20 cellular contexts compared by ENCODE assay signal in genomic region chr9:112130997-112131396, GRCh38. TPM values are rescaled to one million over a fixed set of nuclear protein-coding genes. Genes with fewer than 3 reads are reported as not detected.
DNase-seq lines count a peak whose midpoint lies in the region; ATAC-seq, FAIRE-seq and TF ChIP-seq lines count a peak whose summit lies in the region.
"Had no signal": no experiment of that assay in that cellular context is flagged by ENCODE, and none has a peak within 500 bp of the region (broad histone marks: within the 10 kb centered on the region; RNA-seq: fewer than 3 reads in every experiment).

No MANE protein-coding gene starts in this region.

- in situ Hi-C loops in HAP-1 (cut with MboI; ENCODE audit: low sequenced_read_pairs): no loop called here

- no peak overlapping the region for H2BK120ac ChIP-seq in mesenchymal stem cell (ENCODE audit: low read depth, low read length)

- H3K36me3 ChIP-seq in hepatocyte (replicated peaks; ENCODE audit: insufficient read depth, low read depth) (peaks cover 9% of the 10 kb centered on the region), mesenchymal stem cell (ENCODE audit: control insufficient read depth in 1 of 2, insufficient read depth in 2 of 2, low read depth in 1 of 2, low read length in 2 of 2) (no peaks in the 10 kb centered on the region), small intestine (ENCODE audit: control insufficient read depth in 2 of 2, insufficient read depth in 2 of 2, low read length in 2 of 2) (no peaks in the 10 kb centered on the region), HAP-1 (replicated peaks) (no peaks in the 10 kb centered on the region)

- H3K4me3 Mint-ChIP-seq in activated CD8-positive, alpha-beta T cell treated with anti-CD3 and anti-CD28 coated beads, Interleukin-2, amount 10 ng/mL, durations not matched to agents 7 days and 5 days: no peak overlapping the region
- H3K4me3 Mint-ChIP-seq in activated CD8-positive, alpha-beta T cell treated with anti-CD3 and anti-CD28 coated beads for 36 hours: no peak overlapping the region
- H3K4me3 Mint-ChIP-seq: CD4-positive, alpha-beta T cell had no signal

- no peak overlapping the region for H3K9ac ChIP-seq in mesenchymal stem cell (ENCODE audit: low read length)

- WGBS in hepatocyte (ENCODE audit: low lambda C conversion rate, missing lambda C conversion rate): 73% methylated on average over 5 of the region's 5 CpGs
- 79% methylated on average over 5 of the region's 5 CpGs for WGBS in mesenchymal stem cell
- 54 to 76% (median 61%) methylated on average over 5 of the region's 5 CpGs for WGBS in small intestine, 3 donors

- no peak overlapping the region for H2AFZ ChIP-seq in hepatocyte
- H2AFZ ChIP-seq in mesenchymal stem cell (ENCODE audit: low read depth, low read length): no peak overlapping the region

- ATAC-seq in activated CD8-positive, alpha-beta T cell treated with anti-CD3 and anti-CD28 coated beads, Interleukin-2, amount 10 ng/mL, durations not matched to agents 7 days and 5 days: no peak
- no peak for ATAC-seq in activated CD8-positive, alpha-beta T cell treated with anti-CD3 and anti-CD28 coated beads for 36 hours
- ATAC-seq: A549 had no signal

- FAIRE-seq in small intestine (lab: Jason Lieb, UNC): no peak
- FAIRE-seq: A549, D721Med, G401.6, GM12892, GM18507, HTR-8/SVneo had no signal

- H3K4ac ChIP-seq in mesenchymal stem cell (ENCODE audit: low read depth in 1 of 2, low read length in 2 of 2): no peak overlapping the region

- H3K9me3 ChIP-seq in hepatocyte (ENCODE audit: low read depth): no peaks in the 10 kb centered on the region
- H3K9me3 ChIP-seq in mesenchymal stem cell (ENCODE audit: control insufficient read depth, low read length): peaks cover 8% of the 10 kb centered on the region
- no peaks in the 10 kb centered on the region for H3K9me3 ChIP-seq in small intestine (ENCODE audit: control insufficient read depth, low read depth)
- H3K9me3 ChIP-seq in HAP-1: no peaks in the 10 kb centered on the region
- H3K9me3 ChIP-seq: Caco-2 had no signal

- H2AK5ac ChIP-seq in mesenchymal stem cell (ENCODE audit: low read length, severe bottlenecking): peak overlapping the region; percentile 50

- H3K14ac ChIP-seq in mesenchymal stem cell (ENCODE audit: low read length in 2 of 2): no peak overlapping the region

- H2BK5ac ChIP-seq in mesenchymal stem cell (ENCODE audit: low read depth, low read length, poor library complexity, severe bottlenecking): no peak overlapping the region

- no peaks in the 10 kb centered on the region for H3K9me2 ChIP-seq in hepatocyte (replicated peaks; ENCODE audit: insufficient read depth)

- no peaks in the 10 kb centered on the region for H3K9me3 Mint-ChIP-seq in activated CD8-positive, alpha-beta T cell treated with anti-CD3 and anti-CD28 coated beads, Interleukin-2, amount 10 ng/mL, durations not matched to agents 7 days and 5 days (ENCODE audit: insufficient read depth)
- no peaks in the 10 kb centered on the region for H3K9me3 Mint-ChIP-seq in activated CD8-positive, alpha-beta T cell treated with anti-CD3 and anti-CD28 coated beads for 36 hours
- H3K9me3 Mint-ChIP-seq: CD4-positive, alpha-beta T cell had no signal

- H3K36me3 Mint-ChIP-seq in activated CD8-positive, alpha-beta T cell treated with anti-CD3 and anti-CD28 coated beads, Interleukin-2, amount 10 ng/mL, durations not matched to agents 7 days and 5 days (ENCODE audit: low read depth): peaks cover 27% of the 10 kb centered on the region
- peaks cover 6% of the 10 kb centered on the region for H3K36me3 Mint-ChIP-seq in activated CD8-positive, alpha-beta T cell treated with anti-CD3 and anti-CD28 coated beads for 36 hours (ENCODE audit: low read depth)

- H4K8ac ChIP-seq in mesenchymal stem cell (ENCODE audit: low read length): no peak overlapping the region

- H3K27me3 ChIP-seq in hepatocyte: no peaks in the 10 kb centered on the region
- H3K27me3 ChIP-seq in mesenchymal stem cell (ENCODE audit: control insufficient read depth in 1 of 2, insufficient read depth in 1 of 2, low read length in 2 of 2): no peaks in the 10 kb centered on the region
- H3K27me3 ChIP-seq in small intestine (ENCODE audit: control insufficient read depth in 2 of 2, insufficient read depth in 2 of 2, low read length in 2 of 2): no peaks in the 10 kb centered on the region
- H3K27me3 ChIP-seq in HAP-1 (ENCODE audit: low read depth): no peaks in the 10 kb centered on the region

- no peak overlapping the region for H4K91ac ChIP-seq in mesenchymal stem cell (ENCODE audit: low read length)

- intact Hi-C loops in activated CD8-positive, alpha-beta T cell treated with anti-CD3 and anti-CD28 coated beads for 36 hours (cut with micrococcal nuclease): no loop called here

- TF ChIP-seq CTCF in activated CD8-positive, alpha-beta T cell treated with anti-CD3 and anti-CD28 coated beads for 36 hours (IDR thresholded peaks at IDR 0.05): no peak
- no peak for TF ChIP-seq CTCF in hepatocyte (IDR thresholded peaks at IDR 0.05; ENCODE audit: poor library complexity)

- H2BK15ac ChIP-seq in mesenchymal stem cell (ENCODE audit: low read depth, poor library complexity, severe bottlenecking): no peak overlapping the region

- peaks cover 2% of the 10 kb centered on the region for H3K79me1 ChIP-seq in mesenchymal stem cell (replicated peaks; ENCODE audit: low read length, poor library complexity, severe bottlenecking)

- H3K27ac ChIP-seq in hepatocyte (peak overlapping the region; percentile 54), mesenchymal stem cell (ENCODE audit: low read length, poor library complexity, severe bottlenecking) (no peak overlapping the region), small intestine (ENCODE audit: low read depth in 1 of 2, low read length in 1 of 2) (no peak overlapping the region)
- H3K27ac ChIP-seq: 22Rv1, C4-2B had no signal

- no peak overlapping the region for H3K4me2 ChIP-seq in hepatocyte
- H3K4me2 ChIP-seq in mesenchymal stem cell (ENCODE audit: low read length, poor library complexity, severe bottlenecking): no peak overlapping the region
- H3K4me2 ChIP-seq: A549 had no signal

- POLR2A ChIA-PET in activated CD8-positive, alpha-beta T cell treated with anti-CD3 and anti-CD28 coated beads, Interleukin-2, amount 10 ng/mL, durations not matched to agents 7 days and 5 days (lab: Charles Lee): no interaction called here
- POLR2A ChIA-PET in activated CD8-positive, alpha-beta T cell treated with anti-CD3 and anti-CD28 coated beads for 36 hours (lab: Charles Lee): no interaction called here

- H3K4me1 ChIP-seq in hepatocyte (ENCODE audit: insufficient read depth): no peaks in the 10 kb centered on the region
- peaks cover 2% of the 10 kb centered on the region for H3K4me1 ChIP-seq in mesenchymal stem cell (ENCODE audit: control insufficient read depth, insufficient read depth, low read depth, low read length)
- H3K4me1 ChIP-seq in small intestine (ENCODE audit: control insufficient read depth in 2 of 2, insufficient read depth in 1 of 2, low read depth in 1 of 2, low read length in 1 of 2): peaks cover 0 to 3% of the 10 kb centered on the region in 2 donors
- H3K4me1 ChIP-seq in HAP-1: peaks cover 12% of the 10 kb centered on the region

- DNase-seq in activated CD8-positive, alpha-beta T cell treated with anti-CD3 and anti-CD28 coated beads, Interleukin-2, amount 10 ng/mL, durations not matched to agents 7 days and 5 days: peak; percentile 9
- DNase-seq in activated CD8-positive, alpha-beta T cell treated with anti-CD3 and anti-CD28 coated beads for 36 hours: no peak
- DNase-seq in hepatocyte (ENCODE audit: low spot score): peak; percentile 20
- no peak for DNase-seq in mesenchymal stem cell
- peak; percentile 40 for DNase-seq in small intestine
- DNase-seq in activated T-cell treated with anti-CD3 and anti-CD28 coated beads, Interleukin-2, amount 50 U/mL, for 48 hours: no peak
- no peak for DNase-seq in HAP-1 (ENCODE audit: low spot score in 2 of 2)
- no peak for DNase-seq in NOMO-1 treated with DMSO at 0.1 percent for 48 hours (lab: John Stamatoyannopoulos, UW; ENCODE audit: unreplicated experiment)
- DNase-seq: AML-193; Caco-2; CD4-positive, alpha-beta T cell; HCEC 1CT had no signal

- H3K27me3 Mint-ChIP-seq in activated CD8-positive, alpha-beta T cell treated with anti-CD3 and anti-CD28 coated beads, Interleukin-2, amount 10 ng/mL, durations not matched to agents 7 days and 5 days (ENCODE audit: low read depth): no peaks in the 10 kb centered on the region
- no peaks in the 10 kb centered on the region for H3K27me3 Mint-ChIP-seq in activated CD8-positive, alpha-beta T cell treated with anti-CD3 and anti-CD28 coated beads for 36 hours
- H3K27me3 Mint-ChIP-seq: CD4-positive, alpha-beta T cell had no signal

- no peak overlapping the region for H3K23ac ChIP-seq in mesenchymal stem cell (ENCODE audit: low read length in 2 of 2)

- H3K4me3 ChIP-seq in hepatocyte: no peak overlapping the region
- H3K4me3 ChIP-seq in mesenchymal stem cell (ENCODE audit: insufficient read depth in 1 of 2, low read depth in 1 of 2, low read length in 2 of 2): no peak overlapping the region
- no peak overlapping the region for H3K4me3 ChIP-seq in small intestine (ENCODE audit: low read depth in 1 of 2, low read length in 2 of 2)
- H3K4me3 ChIP-seq in HAP-1: no peak overlapping the region
- H3K4me3 ChIP-seq: A549 had no signal

- no peaks in the 10 kb centered on the region for H4K20me1 ChIP-seq in hepatocyte (ENCODE audit: insufficient read depth, poor library complexity, severe bottlenecking)

- no peak overlapping the region for H2BK12ac ChIP-seq in mesenchymal stem cell (ENCODE audit: low read length in 2 of 2)

- peaks cover 1% of the 10 kb centered on the region for H3K4me1 Mint-ChIP-seq in activated CD8-positive, alpha-beta T cell treated with anti-CD3 and anti-CD28 coated beads, Interleukin-2, amount 10 ng/mL, durations not matched to agents 7 days and 5 days (ENCODE audit: low read depth)
- no peaks in the 10 kb centered on the region for H3K4me1 Mint-ChIP-seq in activated CD8-positive, alpha-beta T cell treated with anti-CD3 and anti-CD28 coated beads for 36 hours (ENCODE audit: low read depth)

- H3K27ac Mint-ChIP-seq in activated CD8-positive, alpha-beta T cell treated with anti-CD3 and anti-CD28 coated beads, Interleukin-2, amount 10 ng/mL, durations not matched to agents 7 days and 5 days: no peak overlapping the region
- no peak overlapping the region for H3K27ac Mint-ChIP-seq in activated CD8-positive, alpha-beta T cell treated with anti-CD3 and anti-CD28 coated beads for 36 hours
- H3K27ac Mint-ChIP-seq: CD4-positive, alpha-beta T cell had no signal

- no peak overlapping the region for H3K18ac ChIP-seq in mesenchymal stem cell (ENCODE audit: low read depth in 1 of 2, low read length in 2 of 2)

- peaks cover 7% of the 10 kb centered on the region for H3K79me2 ChIP-seq in hepatocyte

- CTCF ChIA-PET in activated CD8-positive, alpha-beta T cell treated with anti-CD3 and anti-CD28 coated beads, Interleukin-2, amount 10 ng/mL, durations not matched to agents 7 days and 5 days (lab: Charles Lee): interaction anchor here (0.9 to 1.8 kb wide), 2 partner anchors 18 to 662 kb away, joined by 4 read pairs; no protein-coding TSS in a partner anchor
- CTCF ChIA-PET in activated CD8-positive, alpha-beta T cell treated with anti-CD3 and anti-CD28 coated beads for 36 hours (lab: Charles Lee): interaction anchor here (1.0 to 1.6 kb wide), 3 partner anchors 18 to 231 kb away, joined by 3 to 5 read pairs (median 3); no protein-coding TSS in a partner anchor

RNA-seq across cellular contexts. Expression of gene SUSD1, which starts 44.1 kb away (rescaled TPM):
- 10 to 100 TPM; 15.2 to 17.9 TPM for total RNA-seq in activated CD8-positive, alpha-beta T cell treated with anti-CD3 and anti-CD28 coated beads, Interleukin-2, amount 10 ng/mL, durations not matched to agents 7 days and 5 days
- total RNA-seq in activated CD8-positive, alpha-beta T cell treated with anti-CD3 and anti-CD28 coated beads for 36 hours: 1 to 10 TPM; 3.0 to 3.6 TPM
- 30.5 and 41.4 TPM in 2 replicates for total RNA-seq in hepatocyte
- 18.5 and 25.0 TPM in 2 replicates for polyA plus RNA-seq in hepatocyte
- polyA plus RNA-seq in mesenchymal stem cell (2013, experiment 1 of 2): 19.2 TPM
- polyA plus RNA-seq in mesenchymal stem cell (2013, experiment 2 of 2): 18.5 TPM
- polyA plus RNA-seq in small intestine: 1 to 10 TPM; 3.8 to 9.8 (median 4.2) TPM

Comparison
In these comparisons a context has a peak if more than half of its experiments do, and no peak if none do; other contexts are left out.
1. DNase-seq: peak in activated CD8-positive, alpha-beta T cell treated with anti-CD3 and anti-CD28 coated beads, Interleukin-2, amount 10 ng/mL, durations not matched to agents 7 days and 5 days (single experiment), hepatocyte (single experiment) and small intestine (single experiment); none in activated CD8-positive, alpha-beta T cell treated with anti-CD3 and anti-CD28 coated beads for 36 hours (single experiment), mesenchymal stem cell (single experiment), activated T-cell treated with anti-CD3 and anti-CD28 coated beads, Interleukin-2, amount 50 U/mL, for 48 hours (0 of 2), HAP-1 (0 of 2) and NOMO-1 treated with DMSO at 0.1 percent for 48 hours (single experiment).